18 cellular contexts compared by ENCODE assay signal in genomic region chr10:132415956-132416355, GRCh38.
"Had no signal": no experiment of that assay in that cellular context is flagged by ENCODE, and none has a peak within 500 bp of the region (broad histone marks: within the 10 kb centered on the region; RNA-seq: fewer than 3 reads in every experiment).

No MANE protein-coding gene starts in this region.

- H3K4me3 Mint-ChIP-seq: activated CD4-positive, alpha-beta memory T cell treated with anti-CD3 and anti-CD28 coated beads, Interleukin-2, amount 10 ng/mL, durations not matched to agents 7 days and 5 days; activated CD4-positive, alpha-beta T cell treated with anti-CD3 and anti-CD28 coated beads for 36 hours; activated naive CD8-positive, alpha-beta T cell; natural killer cell; stimulated activated naive CD8-positive, alpha-beta T cell treated with anti-CD3 and anti-CD28 coated beads, Interleukin-15, Interleukin-2, amounts not matched to agents 100 ng/mL and 50 ng/mL, for 24 hours had no signal

- ATAC-seq: activated CD4-positive, alpha-beta T cell treated with anti-CD3 and anti-CD28 coated beads for 36 hours; mucosa of descending colon; natural killer cell; sciatic nerve had no signal

- H3K9me3 ChIP-seq: esophagus muscularis mucosa, mucosa of descending colon, prostate gland, thoracic aorta, vagina had no signal

- H3K27ac ChIP-seq: prostate gland, thoracic aorta, vagina had no signal

- H3K27ac Mint-ChIP-seq: activated CD4-positive, alpha-beta memory T cell treated with anti-CD3 and anti-CD28 coated beads, Interleukin-2, amount 10 ng/mL, durations not matched to agents 7 days and 5 days; activated naive CD8-positive, alpha-beta T cell had no signal

- H3K9me3 Mint-ChIP-seq: activated CD4-positive, alpha-beta memory T cell treated with anti-CD3 and anti-CD28 coated beads, Interleukin-2, amount 10 ng/mL, durations not matched to agents 7 days and 5 days; natural killer cell; stimulated activated naive CD8-positive, alpha-beta T cell treated with anti-CD3 and anti-CD28 coated beads, Interleukin-15, Interleukin-2, amounts not matched to agents 100 ng/mL and 50 ng/mL, for 24 hours had no signal

- DNase-seq: activated CD4-positive, alpha-beta memory T cell treated with anti-CD3 and anti-CD28 coated beads, Interleukin-2, amount 10 ng/mL, durations not matched to agents 7 days and 5 days; activated CD4-positive, alpha-beta T cell treated with anti-CD3 and anti-CD28 coated beads for 36 hours; activated gamma-delta T cell; activated T-cell treated with anti-CD3 and anti-CD28 coated beads, Interleukin-2, amount 50 U/mL, for 48 hours; foreskin fibroblast; glutamatergic neuron; natural killer cell; occipital lobe; stimulated activated CD4-positive, alpha-beta T cell treated with anti-CD3 and anti-CD28 coated beads, Interleukin-2, amount 100 ng/mL, for 48 hours; T-helper 9 cell had no signal

- H3K36me3 ChIP-seq: prostate gland, thoracic aorta had no signal

- H3K4me1 Mint-ChIP-seq: activated CD4-positive, alpha-beta memory T cell treated with anti-CD3 and anti-CD28 coated beads, Interleukin-2, amount 10 ng/mL, durations not matched to agents 7 days and 5 days had no signal

- H3K27me3 ChIP-seq: esophagus muscularis mucosa, vagina had no signal

- H3K27me3 Mint-ChIP-seq: activated CD4-positive, alpha-beta memory T cell treated with anti-CD3 and anti-CD28 coated beads, Interleukin-2, amount 10 ng/mL, durations not matched to agents 7 days and 5 days; activated CD4-positive, alpha-beta T cell treated with anti-CD3 and anti-CD28 coated beads for 36 hours; activated naive CD8-positive, alpha-beta T cell; stimulated activated naive CD8-positive, alpha-beta T cell treated with anti-CD3 and anti-CD28 coated beads, Interleukin-15, Interleukin-2, amounts not matched to agents 100 ng/mL and 50 ng/mL, for 24 hours had no signal

- H3K4me3 ChIP-seq: esophagus muscularis mucosa, mucosa of descending colon, prostate gland, thoracic aorta, vagina had no signal
